ENCODE assay signal across 11 cellular contexts in genomic region chr15:77027697-77028450, GRCh38. TPM values are rescaled to one million over a fixed set of nuclear protein-coding genes. Genes with fewer than 3 reads are reported as not detected.
DNase-seq lines count a peak whose midpoint lies in the region; ATAC-seq and TF ChIP-seq lines count a peak whose summit lies in the region.
"Had no signal": no experiment of that assay in that cellular context is flagged by ENCODE, and none has a peak within 500 bp of the region (broad histone marks: within the 10 kb centered on the region; RNA-seq: fewer than 3 reads in every experiment).

No MANE protein-coding gene starts in this region.

- H3K4me1 ChIP-seq in aorta (ENCODE audit: control insufficient read depth in 1 of 2, insufficient read depth in 2 of 2, low read length in 2 of 2): no peaks in the 10 kb centered on the region
- H3K4me1 ChIP-seq in CD4-positive, alpha-beta memory T cell (ENCODE audit: insufficient read depth, low read length): peaks cover 14% of the 10 kb centered on the region

- no peaks in the 10 kb centered on the region for H3K9me3 Mint-ChIP-seq in nephron progenitor cell
- no peaks in the 10 kb centered on the region for H3K9me3 Mint-ChIP-seq in effector memory CD8-positive, alpha-beta T cell
- H3K9me3 Mint-ChIP-seq in CD4-positive, alpha-beta memory T cell: peaks cover 0 to 2% (median 0%) of the 10 kb centered on the region in 8 donors

- no peak for TF ChIP-seq CTCF in fibroblast of pulmonary artery (IDR thresholded peaks at IDR 0.05; ENCODE audit: low read length, missing control alignments)
- TF ChIP-seq CTCF in nephron progenitor cell (IDR thresholded peaks at IDR 0.05): no peak

- H3K36me3 ChIP-seq in aorta (ENCODE audit: control insufficient read depth in 1 of 2, insufficient read depth in 2 of 2, low read length in 1 of 2): no peaks in the 10 kb centered on the region
- peaks cover 67% of the 10 kb centered on the region for H3K36me3 ChIP-seq in CD4-positive, alpha-beta memory T cell (ENCODE audit: insufficient read depth, low read length)

- CTCF ChIA-PET in CD4-positive, alpha-beta memory T cell (lab: Charles Lee; ENCODE audit: partially characterized antibody): interaction anchor here (0.9 kb wide), 1 partner anchor 20 kb away, joined by 3 read pairs; no protein-coding TSS in a partner anchor

- H3K27ac ChIP-seq in aorta (ENCODE audit: low read depth in 1 of 2, low read length in 2 of 2): no peak overlapping the region
- H3K27ac ChIP-seq in CD4-positive, alpha-beta memory T cell (ENCODE audit: low read depth, low read length): no peak overlapping the region

- H3K27ac Mint-ChIP-seq in nephron progenitor cell: no peak overlapping the region
- H3K27ac Mint-ChIP-seq in effector memory CD8-positive, alpha-beta T cell: peak overlapping the region in 1 of 2 donors; percentile 84
- peak overlapping the region in 1 of 7 donors; percentile 85 for H3K27ac Mint-ChIP-seq in CD4-positive, alpha-beta memory T cell

- no peak overlapping the region for H3K4me3 Mint-ChIP-seq in nephron progenitor cell
- no peak overlapping the region for H3K4me3 Mint-ChIP-seq in effector memory CD8-positive, alpha-beta T cell
- H3K4me3 Mint-ChIP-seq in CD4-positive, alpha-beta memory T cell: no peak overlapping the region

- no peaks in the 10 kb centered on the region for H3K9me3 ChIP-seq in aorta (ENCODE audit: control insufficient read depth, low read length)
- H3K9me3 ChIP-seq in CD4-positive, alpha-beta memory T cell (ENCODE audit: control insufficient read depth in 1 of 2, low read length in 2 of 2): no peaks in the 10 kb centered on the region

- ATAC-seq in aorta (ENCODE audit: low FRiP score) (no peak), GM21526 (IDR thresholded peaks at IDR 0.05; ENCODE audit: low FRiP score, unreplicated experiment) (no peak)
- ATAC-seq in effector memory CD8-positive, alpha-beta T cell (replicated peaks): no peak

- intact Hi-C loops in aorta (cut with DNase I): loop anchor here in 1 of 2 donors (5.0 kb wide), 1 partner anchor 514 kb away; no protein-coding TSS in a partner anchor
- intact Hi-C loops in CD4-positive, alpha-beta memory T cell (cut with micrococcal nuclease): no loop called here

- WGBS in aorta, 2 donors: 56 to 60% methylated on average over 38 to 45 of the region's 45 CpGs

- H3K27me3 ChIP-seq in aorta (ENCODE audit: control insufficient read depth in 1 of 2, insufficient read depth in 2 of 2, low read length in 1 of 2): no peaks in the 10 kb centered on the region
- H3K27me3 ChIP-seq in CD4-positive, alpha-beta memory T cell (ENCODE audit: insufficient read depth, low read length): no peaks in the 10 kb centered on the region

- POLR2A ChIA-PET in CD4-positive, alpha-beta memory T cell (lab: Charles Lee; ENCODE audit: partially characterized antibody): no interaction called here

- H3K36me3 Mint-ChIP-seq in nephron progenitor cell (ENCODE audit: low read depth): no peaks in the 10 kb centered on the region
- H3K36me3 Mint-ChIP-seq in effector memory CD8-positive, alpha-beta T cell (ENCODE audit: insufficient read depth): peaks cover 55% of the 10 kb centered on the region
- peaks cover 9 to 44% of the 10 kb centered on the region in 2 donors for H3K36me3 Mint-ChIP-seq in CD4-positive, alpha-beta memory T cell

- H3K4me3 ChIP-seq in fibroblast of pulmonary artery (replicated peaks; ENCODE audit: low read depth, low read length) (peak overlapping the region; percentile 37), aorta (ENCODE audit: low read length in 2 of 2) (no peak overlapping the region)
- no peak overlapping the region for H3K4me3 ChIP-seq in CD4-positive, alpha-beta memory T cell (ENCODE audit: low read length in 2 of 2)

- H3K27me3 Mint-ChIP-seq in nephron progenitor cell (ENCODE audit: low read depth, poor library complexity): peaks cover 4% of the 10 kb centered on the region
- no peaks in the 10 kb centered on the region for H3K27me3 Mint-ChIP-seq in effector memory CD8-positive, alpha-beta T cell
- H3K27me3 Mint-ChIP-seq in CD4-positive, alpha-beta memory T cell: no peaks in the 10 kb centered on the region

- H3K4me1 Mint-ChIP-seq in nephron progenitor cell: peaks cover 18% of the 10 kb centered on the region
- peaks cover 28 to 30% of the 10 kb centered on the region in 2 donors for H3K4me1 Mint-ChIP-seq in effector memory CD8-positive, alpha-beta T cell (ENCODE audit: low read depth in 2 of 2)
- peaks cover 8 to 19% (median 13%) of the 10 kb centered on the region in 4 donors for H3K4me1 Mint-ChIP-seq in CD4-positive, alpha-beta memory T cell

- DNase-seq in stimulated activated CD4-positive, alpha-beta T cell treated with anti-CD3 and anti-CD28 coated beads, Interleukin-2, amount 100 ng/mL, for 24 hours: peak; percentile 1 to 5
- DNase-seq in stimulated activated CD4-positive, alpha-beta T cell treated with anti-CD3 and anti-CD28 coated beads, Interleukin-12 subunit alpha, Interleukin-12 subunit beta, amount 100 ng/mL, for 4 hours: no peak
- no peak for DNase-seq in fibroblast of pulmonary artery (ENCODE audit: low read depth)
- peak; percentile 54 for DNase-seq in nephron progenitor cell
- peak; percentile 44 to 72 for DNase-seq in aorta
- DNase-seq in effector memory CD8-positive, alpha-beta T cell: no peak
- no peak for DNase-seq in CD4-positive, alpha-beta memory T cell
- DNase-seq: foreskin melanocyte, NCI-H1694 treated with DMSO at 0.1 percent for 48 hours, small intestine had no signal

RNA-seq across cellular contexts. Expression of gene PSTPIP1, which starts 32.9 kb away (rescaled TPM):
- total RNA-seq in aorta: 10 to 100 TPM; 14.1 to 42.9 TPM
- polyA plus RNA-seq in aorta: 10 to 100 TPM; 16.5 to 30.4 TPM
- 100 to 1,000 TPM; 225 to 233 TPM for total RNA-seq in CD4-positive, alpha-beta memory T cell
- polyA plus RNA-seq in CD4-positive, alpha-beta memory T cell: 10 to 100 TPM; 62.4 to 63.3 TPM

RNA-seq across cellular contexts. Expression of gene TSPAN3, which starts 43.0 kb away (rescaled TPM):
- total RNA-seq in aorta: 100 to 1,000 TPM; 106 to 121 TPM
- polyA plus RNA-seq in aorta: 100 to 1,000 TPM; 107 to 123 TPM
- 10 to 100 TPM; 13.3 to 14.3 TPM for total RNA-seq in CD4-positive, alpha-beta memory T cell
- polyA plus RNA-seq in CD4-positive, alpha-beta memory T cell: 10 to 100 TPM; 35.7 to 35.9 TPM

Comparison
In these comparisons a context has a peak if more than half of its experiments do, and no peak if none do; other contexts are left out.
1. DNase-seq: peak in stimulated activated CD4-positive, alpha-beta T cell treated with anti-CD3 and anti-CD28 coated beads, Interleukin-2, amount 100 ng/mL, for 24 hours (2 of 2), nephron progenitor cell (single experiment) and aorta (2 of 2); none in stimulated activated CD4-positive, alpha-beta T cell treated with anti-CD3 and anti-CD28 coated beads, Interleukin-12 subunit alpha, Interleukin-12 subunit beta, amount 100 ng/mL, for 4 hours (single experiment), fibroblast of pulmonary artery (single experiment), effector memory CD8-positive, alpha-beta T cell (0 of 3) and CD4-positive, alpha-beta memory T cell (0 of 5).
2. RNA of gene PSTPIP1, which starts 32.9 kb away (total RNA-seq): 225 to 233 TPM in CD4-positive, alpha-beta memory T cell; 14.1 to 42.9 TPM in aorta; every median in the first group is over 4 times any median in the second.
3. RNA of gene TSPAN3, which starts 43.0 kb away (total RNA-seq): 106 to 121 TPM in aorta; 13.3 to 14.3 TPM in CD4-positive, alpha-beta memory T cell; every median in the first group is over 4 times any median in the second.